ENCODE assay signal across 8 cellular contexts in genomic region chr1:43946244-43947060, GRCh38. TPM values are rescaled to one million over a fixed set of nuclear protein-coding genes. Genes with fewer than 3 reads are reported as not detected.
A peak's percentile ranks its signal among the peaks of the same experiment; 100 is the strongest.
DNase-seq lines count a peak whose midpoint lies in the region; ATAC-seq and TF ChIP-seq lines count a peak whose summit lies in the region.

Gene IPO13 (plus strand): TSS chr1:43946950. CDS start chr1:43947601, 651 bp downstream.

- peak within 1 kb of the TSS; percentile 92 for H3K4me3 ChIP-seq in GM23248
- peak within 1 kb of the TSS; percentile 87 for H3K4me3 ChIP-seq in fibroblast of mammary gland (ENCODE audit: control insufficient read depth, low read depth, low read length)

- H3K27ac Mint-ChIP-seq in activated T-helper 17 cell treated with anti-CD3 and anti-CD28 coated beads, Interleukin-2, amount 50 U/mL, for 72 hours = peak within 1 kb of the TSS; percentile 99
- H3K27ac Mint-ChIP-seq in natural killer cell treated with Interleukin-12 subunit alpha and Interleukin-12 subunit beta and Interleukin-15 and Interleukin-18, amount 100 ng/mL, for 72 hours = peak within 1 kb of the TSS; percentile 86 to 95

- peak within 1 kb of the TSS; percentile 98 for H3K4me3 Mint-ChIP-seq in activated T-helper 17 cell treated with anti-CD3 and anti-CD28 coated beads, Interleukin-2, amount 50 U/mL, for 72 hours
- H3K4me3 Mint-ChIP-seq in natural killer cell treated with Interleukin-12 subunit alpha and Interleukin-12 subunit beta and Interleukin-15 and Interleukin-18, amount 100 ng/mL, for 72 hours = peak within 1 kb of the TSS; percentile 95

- no peaks in the 10 kb centered on the region for H3K27me3 ChIP-seq in GM23248 (replicated peaks; ENCODE audit: insufficient read depth)

- H3K27ac ChIP-seq in GM23248 = peak within 1 kb of the TSS; percentile 76

- peak within 1 kb of the TSS; percentile 92 for H2AFZ ChIP-seq in GM23248

- H3K9ac ChIP-seq in GM23248 = peak within 1 kb of the TSS; percentile 86

- H3K79me2 ChIP-seq in GM23248 (ENCODE audit: insufficient read depth) = peaks cover 35% of the 10 kb centered on the region

- no peaks in the 10 kb centered on the region for H3K9me3 ChIP-seq in GM23248 (ENCODE audit: low read depth)

- no peaks in the 10 kb centered on the region for H3K36me3 ChIP-seq in GM23248 (ENCODE audit: low read depth)

- 0 out of 2 replicates have a peak, but pooled peaks cover 5% of the 10 kb centered on the region for H3F3A ChIP-seq in GM23248 (ENCODE audit: insufficient read depth)

- peaks cover 47% of the 10 kb centered on the region for H3K36me3 Mint-ChIP-seq in activated T-helper 17 cell treated with anti-CD3 and anti-CD28 coated beads, Interleukin-2, amount 50 U/mL, for 72 hours (ENCODE audit: low read depth)
- H3K36me3 Mint-ChIP-seq in natural killer cell treated with Interleukin-12 subunit alpha and Interleukin-12 subunit beta and Interleukin-15 and Interleukin-18, amount 100 ng/mL, for 72 hours = peaks cover 7% of the 10 kb centered on the region

- ATAC-seq in activated T-helper 17 cell treated with anti-CD3 and anti-CD28 coated beads, Interleukin-2, amount 50 U/mL, for 72 hours (replicated peaks) = peak; percentile 97
- peak; percentile 98 to 99 for ATAC-seq in natural killer cell treated with Interleukin-12 subunit alpha and Interleukin-12 subunit beta and Interleukin-15 and Interleukin-18, amount 100 ng/mL, for 72 hours
- peak; percentile 97 for ATAC-seq in stimulated activated naive CD8-positive, alpha-beta T cell treated with anti-CD3 and anti-CD28 coated beads, Interleukin-15, Interleukin-2, amounts not matched to agents 100 U/mL and 50 U/mL, for 24 hours

- H4K20me1 ChIP-seq in GM23248 (ENCODE audit: insufficient read depth) = no peaks in the 10 kb centered on the region

- WGBS in GM23248 (ENCODE audit: low coverage in 1 of 2, low lambda C conversion rate in 2 of 2, missing lambda C conversion rate in 2 of 2), 2 experiments = 1% methylated on average over 52 to 57 of the region's 73 CpGs

- no peaks in the 10 kb centered on the region for H3K27me3 Mint-ChIP-seq in activated T-helper 17 cell treated with anti-CD3 and anti-CD28 coated beads, Interleukin-2, amount 50 U/mL, for 72 hours
- H3K27me3 Mint-ChIP-seq in natural killer cell treated with Interleukin-12 subunit alpha and Interleukin-12 subunit beta and Interleukin-15 and Interleukin-18, amount 100 ng/mL, for 72 hours = no peaks in the 10 kb centered on the region

- peaks cover 15% of the 10 kb centered on the region for H3K4me1 ChIP-seq in GM23248 (ENCODE audit: insufficient read depth)

- H3K4me1 Mint-ChIP-seq in activated T-helper 17 cell treated with anti-CD3 and anti-CD28 coated beads, Interleukin-2, amount 50 U/mL, for 72 hours = peaks cover 27% of the 10 kb centered on the region
- peaks cover 29 to 40% of the 10 kb centered on the region in 2 donors for H3K4me1 Mint-ChIP-seq in natural killer cell treated with Interleukin-12 subunit alpha and Interleukin-12 subunit beta and Interleukin-15 and Interleukin-18, amount 100 ng/mL, for 72 hours (ENCODE audit: low read depth in 2 of 2)

- no peaks in the 10 kb centered on the region for H3K9me2 ChIP-seq in GM23248 (ENCODE audit: insufficient read depth)

- H3K9me3 Mint-ChIP-seq in activated T-helper 17 cell treated with anti-CD3 and anti-CD28 coated beads, Interleukin-2, amount 50 U/mL, for 72 hours = no peaks in the 10 kb centered on the region
- no peaks in the 10 kb centered on the region for H3K9me3 Mint-ChIP-seq in natural killer cell treated with Interleukin-12 subunit alpha and Interleukin-12 subunit beta and Interleukin-15 and Interleukin-18, amount 100 ng/mL, for 72 hours

- peak; percentile 97 for DNase-seq in EL
- peak; percentile 98 for DNase-seq in GM23248
- DNase-seq in Kasumi-1 (lab: John Stamatoyannopoulos, UW) = peak; percentile 94 to 96
- peak; percentile 99 for DNase-seq in RPMI8226
- peak; percentile 94 for DNase-seq in fibroblast of mammary gland (ENCODE audit: low read depth)
- DNase-seq in natural killer cell treated with Interleukin-12 subunit alpha and Interleukin-12 subunit beta and Interleukin-15 and Interleukin-18, amount 100 ng/mL, for 72 hours (ENCODE audit: low spot score) = peak; percentile 98
- peak; percentile 96 for DNase-seq in stimulated activated naive CD8-positive, alpha-beta T cell treated with anti-CD3 and anti-CD28 coated beads, Interleukin-15, Interleukin-2, amounts not matched to agents 100 U/mL and 50 U/mL, for 24 hours

- in situ Hi-C loops in GM23248 (cut with MboI) = loop anchor here (25.0 kb wide), 2 partner anchors 409 to 709 kb away; partner anchors contain the start of gene PTPRF

- TF ChIP-seq CTCF in fibroblast of mammary gland (conservative IDR thresholded peaks at IDR 0.05; ENCODE audit: control insufficient read depth, insufficient read depth, low read depth, low read length) = peak; percentile 37

- peak within 1 kb of the TSS; percentile 74 for H3K4me2 ChIP-seq in GM23248 (ENCODE audit: unreplicated experiment)

RNA-seq across cellular contexts. Expression of gene IPO13, which starts in this region (rescaled TPM):
- total RNA-seq in GM23248 (2014; rRNA removed; shearing (Covaris generic)) = 29.4 and 35.8 TPM in 2 replicates
- 17.1 and 21.0 TPM in 2 replicates for polyA plus RNA-seq in GM23248 (2016; fragmentation: Nextera tagmentation; extraction: Ambion mirVana)
- total RNA-seq in activated T-helper 17 cell treated with anti-CD3 and anti-CD28 coated beads, Interleukin-2, amount 50 U/mL, for 72 hours = 10 to 100 TPM in 1 of 2 donors, 1 to 10 TPM in 1; 9.4 to 26.5 TPM
- 10 to 100 TPM; 28.4 to 43.1 TPM for total RNA-seq in natural killer cell treated with Interleukin-12 subunit alpha and Interleukin-12 subunit beta and Interleukin-15 and Interleukin-18, amount 100 ng/mL, for 72 hours

Comparison
In these comparisons a context has a peak if more than half of its experiments do, and no peak if none do; other contexts are left out.
1. Peak in every context shown above with its lines: DNase-seq, ATAC-seq, H3K4me3 ChIP-seq and H3K27ac ChIP-seq.